Comparison of ENCODE assay signal across 1 cellular context in genomic region chr5:89932771-89933181, GRCh38.
TF ChIP-seq lines count a peak whose summit lies in the region.

No MANE protein-coding gene starts in this region.

TF ChIP-seq in GM23338, 12 proteins besides CTCF, POLR2A, EP300 and RAD21 (continued from another document):
- TF ChIP-seq ZNF462 (CRISPR knock-in tag; IDR thresholded peaks at IDR 0.05): no peak
